Comparison of ENCODE assay signal across 8 cellular contexts in genomic region chr1:9822490-9822889, GRCh38. TPM values are rescaled to one million over a fixed set of nuclear protein-coding genes. Genes with fewer than 3 reads are reported as not detected.
DNase-seq lines count a peak whose midpoint lies in the region; ATAC-seq lines count a peak whose summit lies in the region.

No MANE protein-coding gene starts in this region.

- H3K4me1 Mint-ChIP-seq in activated T-helper 1 cell treated with anti-CD3 and anti-CD28 coated beads, Interleukin-12 subunit alpha, Interleukin-12 subunit beta, Interleukin-2, Interleukin-4 antibody, amounts not matched to agents 30 ng/mL and 10 ng/mL and 1 ng/mL, durations not matched to agents 14 hours and 24 hours and 36 hours (ENCODE audit: low read depth): peaks cover 40% of the 10 kb centered on the region

- no peak overlapping the region for H3K27ac ChIP-seq in iPS-20b (ENCODE audit: low read length)
- H3K27ac ChIP-seq in subcutaneous abdominal adipose tissue (ENCODE audit: low read depth, low read length): no peak overlapping the region

- DNase-seq in DMS79 treated with DMSO at 0.1 percent for 48 hours (lab: John Stamatoyannopoulos, UW): peak; percentile 60
- no peak for DNase-seq in DMS79 (lab: John Stamatoyannopoulos, UW)
- DNase-seq in activated T-helper 1 cell treated with anti-CD3 and anti-CD28 coated beads, Interleukin-12 subunit alpha, Interleukin-12 subunit beta, Interleukin-2, Interleukin-4 antibody, amounts not matched to agents 30 ng/mL and 10 ng/mL and 1 ng/mL, durations not matched to agents 14 hours and 24 hours and 36 hours (ENCODE audit: low spot score): no peak
- DNase-seq in mesenteric fat pad (ENCODE audit: low spot score): no peak
- DNase-seq in DMS 273 (lab: John Stamatoyannopoulos, UW; ENCODE audit: unreplicated experiment): no peak

- peaks cover 40% of the 10 kb centered on the region for H3K27me3 ChIP-seq in iPS-20b (ENCODE audit: insufficient read depth, low read length)
- no peaks in the 10 kb centered on the region for H3K27me3 ChIP-seq in subcutaneous abdominal adipose tissue (ENCODE audit: control insufficient read depth in 5 of 5, insufficient read depth in 4 of 5, low read length in 5 of 5)

- peak overlapping the region; percentile 75 for H3K4me3 ChIP-seq in iPS-20b (ENCODE audit: low read length)
- peak overlapping the region; percentile 68 to 87 (median 81) for H3K4me3 ChIP-seq in subcutaneous abdominal adipose tissue (ENCODE audit: low read depth in 1 of 5, low read length in 5 of 5)

- H3K4me3 Mint-ChIP-seq in activated T-helper 1 cell treated with anti-CD3 and anti-CD28 coated beads, Interleukin-12 subunit alpha, Interleukin-12 subunit beta, Interleukin-2, Interleukin-4 antibody, amounts not matched to agents 30 ng/mL and 10 ng/mL and 1 ng/mL, durations not matched to agents 14 hours and 24 hours and 36 hours: peak overlapping the region; percentile 97

- H3K4me1 ChIP-seq in iPS-20b (ENCODE audit: insufficient read depth, low read length) (peaks cover 3% of the 10 kb centered on the region; the same call in 1 of the 2 replicates), subcutaneous abdominal adipose tissue (ENCODE audit: control insufficient read depth in 5 of 5, insufficient read depth in 5 of 5, low read length in 5 of 5) (peaks cover 6 to 37% (median 29%) of the 10 kb centered on the region in 5 donors)

- H3K9me3 Mint-ChIP-seq in activated T-helper 1 cell treated with anti-CD3 and anti-CD28 coated beads, Interleukin-12 subunit alpha, Interleukin-12 subunit beta, Interleukin-2, Interleukin-4 antibody, amounts not matched to agents 30 ng/mL and 10 ng/mL and 1 ng/mL, durations not matched to agents 14 hours and 24 hours and 36 hours: no peaks in the 10 kb centered on the region

- intact Hi-C loops in activated T-helper 1 cell treated with anti-CD3 and anti-CD28 coated beads, Interleukin-12 subunit alpha, Interleukin-12 subunit beta, Interleukin-2, Interleukin-4 antibody, amounts not matched to agents 30 ng/mL and 10 ng/mL and 1 ng/mL, durations not matched to agents 14 hours and 24 hours and 36 hours (cut with micrococcal nuclease): loop anchor here (2.0 to 10.0 kb wide), 5 partner anchors 44 to 508 kb away; no protein-coding TSS in a partner anchor

- H3K36me3 ChIP-seq in iPS-20b (ENCODE audit: insufficient read depth, low read depth, low read length) (no peaks in the 10 kb centered on the region), subcutaneous abdominal adipose tissue (ENCODE audit: control insufficient read depth in 5 of 5, insufficient read depth in 5 of 5, low read length in 5 of 5) (no peaks in the 10 kb centered on the region)

- ATAC-seq in HG03469 (IDR thresholded peaks at IDR 0.05; ENCODE audit: unreplicated experiment): no peak

- H3K27ac Mint-ChIP-seq in activated T-helper 1 cell treated with anti-CD3 and anti-CD28 coated beads, Interleukin-12 subunit alpha, Interleukin-12 subunit beta, Interleukin-2, Interleukin-4 antibody, amounts not matched to agents 30 ng/mL and 10 ng/mL and 1 ng/mL, durations not matched to agents 14 hours and 24 hours and 36 hours: peak overlapping the region; percentile 84

- peaks cover 6% of the 10 kb centered on the region for H3K36me3 Mint-ChIP-seq in activated T-helper 1 cell treated with anti-CD3 and anti-CD28 coated beads, Interleukin-12 subunit alpha, Interleukin-12 subunit beta, Interleukin-2, Interleukin-4 antibody, amounts not matched to agents 30 ng/mL and 10 ng/mL and 1 ng/mL, durations not matched to agents 14 hours and 24 hours and 36 hours (ENCODE audit: low read depth)

- H3K9ac ChIP-seq in iPS-20b (ENCODE audit: low read depth, low read length) (peak overlapping the region; percentile 76), subcutaneous abdominal adipose tissue (ENCODE audit: low read length in 5 of 5) (peak overlapping the region in 3 of 5 donors; percentile 35 to 83 (median 64))

- H3K27me3 Mint-ChIP-seq in activated T-helper 1 cell treated with anti-CD3 and anti-CD28 coated beads, Interleukin-12 subunit alpha, Interleukin-12 subunit beta, Interleukin-2, Interleukin-4 antibody, amounts not matched to agents 30 ng/mL and 10 ng/mL and 1 ng/mL, durations not matched to agents 14 hours and 24 hours and 36 hours (ENCODE audit: insufficient read depth): peaks cover 5% of the 10 kb centered on the region

- H3K9me3 ChIP-seq in iPS-20b (ENCODE audit: insufficient read depth, low read depth, low read length) (no peaks in the 10 kb centered on the region), subcutaneous abdominal adipose tissue (ENCODE audit: control insufficient read depth in 5 of 5, low read length in 5 of 5) (no peaks in the 10 kb centered on the region)

RNA-seq across cellular contexts. Expression of gene CLSTN1, which starts 1.3 kb away (rescaled TPM):
- 48.0 and 48.6 TPM in 2 replicates for total RNA-seq in activated T-helper 1 cell treated with anti-CD3 and anti-CD28 coated beads, Interleukin-12 subunit alpha, Interleukin-12 subunit beta, Interleukin-2, Interleukin-4 antibody, amounts not matched to agents 30 ng/mL and 10 ng/mL and 1 ng/mL, durations not matched to agents 14 hours and 24 hours and 36 hours
- 43.6 TPM for total RNA-seq in mesenteric fat pad
